In genomic region chr1:156437465-156437864, GRCh38 we compare ENCODE assay signal across 29 cellular contexts.
A peak's percentile ranks its signal among the peaks of the same experiment; 100 is the strongest.
DNase-seq lines count a peak whose midpoint lies in the region; ATAC-seq and TF ChIP-seq lines count a peak whose summit lies in the region.
"Had no signal": no experiment of that assay in that cellular context is flagged by ENCODE, and none has a peak within 500 bp of the region (broad histone marks: within the 10 kb centered on the region; RNA-seq: fewer than 3 reads in every experiment).

No MANE protein-coding gene starts in this region.

- H2BK5ac ChIP-seq in neuronal stem cell (ENCODE audit: low read length) = no peak overlapping the region

- H2AK5ac ChIP-seq in neuronal stem cell (ENCODE audit: low read depth, low read length) = no peak overlapping the region

- no peak overlapping the region for H2BK120ac ChIP-seq in neuronal stem cell (ENCODE audit: low read depth, low read length)

- no peak overlapping the region for H3K23ac ChIP-seq in neuronal stem cell (ENCODE audit: low read depth, low read length, poor library complexity)

- in situ Hi-C loops in brain microvascular endothelial cell (cut with HindIII; ENCODE audit: low pct_ligation_motif_present, low sequenced_read_pairs) = no loop called here

- POLR2A ChIA-PET in SK-N-SH (lab: Yijun Ruan, JAX) = no interaction called here

- peak overlapping the region; percentile 36 for H3K27ac Mint-ChIP-seq in activated naive CD4-positive, alpha-beta T cell treated with anti-CD3 and anti-CD28 coated beads, Interleukin-2, amount 50 U/mL, for 24 hours
- H3K27ac Mint-ChIP-seq in activated naive CD4-positive, alpha-beta T cell treated with anti-CD3 and anti-CD28 coated beads, Interleukin-2, amount 50 U/mL, for 72 hours = no peak overlapping the region
- peak overlapping the region; percentile 4 for H3K27ac Mint-ChIP-seq in activated T-helper 1 cell treated with anti-CD3 and anti-CD28 coated beads, Interleukin-12 subunit alpha, Interleukin-12 subunit beta, Interleukin-2, Interleukin-4 antibody, amounts not matched to agents 30 ng/mL and 10 ng/mL and 1 ng/mL, durations not matched to agents 14 hours and 24 hours and 36 hours
- no peak overlapping the region for H3K27ac Mint-ChIP-seq in endothelial cell (ENCODE audit: unreplicated experiment)
- H3K27ac Mint-ChIP-seq: activated CD4-positive, alpha-beta memory T cell treated with anti-CD3 and anti-CD28 coated beads for 36 hours; CD8-positive, alpha-beta memory T cell; HFFc6; nephron progenitor cell; stimulated activated naive CD8-positive, alpha-beta T cell treated with anti-CD3 and anti-CD28 coated beads, Interleukin-15, Interleukin-2, amounts not matched to agents 100 ng/mL and 50 ng/mL, for 24 hours had no signal

- peaks cover 28% of the 10 kb centered on the region for H3K4me1 Mint-ChIP-seq in activated naive CD4-positive, alpha-beta T cell treated with anti-CD3 and anti-CD28 coated beads, Interleukin-2, amount 50 U/mL, for 24 hours
- H3K4me1 Mint-ChIP-seq in activated T-helper 1 cell treated with anti-CD3 and anti-CD28 coated beads, Interleukin-12 subunit alpha, Interleukin-12 subunit beta, Interleukin-2, Interleukin-4 antibody, amounts not matched to agents 30 ng/mL and 10 ng/mL and 1 ng/mL, durations not matched to agents 14 hours and 24 hours and 36 hours (ENCODE audit: low read depth) = peaks cover 44% of the 10 kb centered on the region
- peaks cover 53% of the 10 kb centered on the region for H3K4me1 Mint-ChIP-seq in endothelial cell (ENCODE audit: unreplicated experiment)

- H2BK12ac ChIP-seq in neuronal stem cell (ENCODE audit: low read length) = no peak overlapping the region

- H3K36me3 ChIP-seq in neuronal stem cell (replicated peaks in 1 of 2; ENCODE audit: control insufficient read depth in 2 of 2, insufficient read depth in 2 of 2, low read length in 2 of 2) (no peaks in the 10 kb centered on the region), SK-N-SH (replicated peaks in 1 of 2; ENCODE audit: control insufficient read depth in 1 of 2, insufficient read depth in 2 of 2, low read length in 1 of 2) (no peaks in the 10 kb centered on the region), brain microvascular endothelial cell (replicated peaks) (no peaks in the 10 kb centered on the region)
- H3K36me3 ChIP-seq: ovary, tibial artery had no signal

- H3K4me1 ChIP-seq in neuronal stem cell (ENCODE audit: control insufficient read depth in 2 of 2, insufficient read depth in 1 of 2, low read depth in 1 of 2, low read length in 2 of 2) (peaks cover 0 to 22% of the 10 kb centered on the region in 2 donors), SK-N-SH (ENCODE audit: control insufficient read depth in 1 of 2, insufficient read depth in 2 of 2, low read depth in 1 of 2, low read length in 1 of 2) (no peaks in the 10 kb centered on the region; a peak in 1 of 4 replicates)

- H3K4me3 ChIP-seq in neuronal stem cell (ENCODE audit: low read length in 2 of 2) = no peak overlapping the region
- no peak overlapping the region for H3K4me3 ChIP-seq in SK-N-SH (ENCODE audit: low read depth in 2 of 2, low read length in 1 of 2)
- no peak overlapping the region for H3K4me3 ChIP-seq in brain microvascular endothelial cell (ENCODE audit: low read depth, low read length)
- H3K4me3 ChIP-seq: GM23248, ovary, PC-9, skin epidermis, tibial artery had no signal

- H3K27ac ChIP-seq in neuronal stem cell (replicated peaks; ENCODE audit: low read length) (no peak overlapping the region), SK-N-SH (ENCODE audit: low read depth in 2 of 2, low read length in 1 of 2) (no peak overlapping the region), brain microvascular endothelial cell (no peak overlapping the region)
- H3K27ac ChIP-seq: GM23248, ovary, PC-9, skin epidermis, tibial artery had no signal

- no peak for TF ChIP-seq RAD21 in SK-N-SH (IDR thresholded peaks at IDR 0.05; ENCODE audit: low read length)

- no peaks in the 10 kb centered on the region for H3K79me1 ChIP-seq in neuronal stem cell (ENCODE audit: low read depth, low read length)

- H4K8ac ChIP-seq in neuronal stem cell (ENCODE audit: low read depth, low read length) = no peak overlapping the region

- H3K4me3 Mint-ChIP-seq in activated naive CD4-positive, alpha-beta T cell treated with anti-CD3 and anti-CD28 coated beads, Interleukin-2, amount 50 U/mL, for 24 hours = peak overlapping the region; percentile 40
- H3K4me3 Mint-ChIP-seq in activated T-helper 1 cell treated with anti-CD3 and anti-CD28 coated beads, Interleukin-12 subunit alpha, Interleukin-12 subunit beta, Interleukin-2, Interleukin-4 antibody, amounts not matched to agents 30 ng/mL and 10 ng/mL and 1 ng/mL, durations not matched to agents 14 hours and 24 hours and 36 hours = no peak overlapping the region
- H3K4me3 Mint-ChIP-seq in endothelial cell (ENCODE audit: unreplicated experiment) = peak overlapping the region; percentile 75
- H3K4me3 Mint-ChIP-seq: activated CD4-positive, alpha-beta memory T cell treated with anti-CD3 and anti-CD28 coated beads for 36 hours; HFFc6; nephron progenitor cell; stimulated activated naive CD8-positive, alpha-beta T cell treated with anti-CD3 and anti-CD28 coated beads, Interleukin-15, Interleukin-2, amounts not matched to agents 100 ng/mL and 50 ng/mL, for 24 hours had no signal

- H3K27me3 ChIP-seq in neuronal stem cell (ENCODE audit: control insufficient read depth in 3 of 3, insufficient read depth in 3 of 3, low read depth in 1 of 3, low read length in 3 of 3) (peaks cover 45 to 100% (median 85%) of the 10 kb centered on the region in 3 experiments), SK-N-SH (ENCODE audit: insufficient read depth) (peaks cover 77% of the 10 kb centered on the region), brain microvascular endothelial cell (replicated peaks) (peaks cover 99% of the 10 kb centered on the region)
- H3K27me3 ChIP-seq: ovary had no signal

- CTCF ChIA-PET in SK-N-SH (lab: Yijun Ruan, JAX) = interaction anchor here (0.8 to 29.5 kb wide), 8 partner anchors 8 to 54 kb away, joined by 3 to 412 read pairs (median 4); no protein-coding TSS in a partner anchor

- H3K9ac ChIP-seq in neuronal stem cell (ENCODE audit: low read depth, low read length, poor library complexity) (no peak overlapping the region), SK-N-SH (no peak overlapping the region)
- H3K9ac ChIP-seq: GM23248 had no signal

- WGBS in neuronal stem cell (ENCODE audit: extremely low coverage in 2 of 2, insufficient read length in 2 of 2, insufficient replicate concordance in 1 of 2), 2 donors = no CpG with 5 or more reads among the region's 9 CpGs
- 81% methylated on average over 9 of the region's 9 CpGs for WGBS in SK-N-SH (ENCODE audit: low lambda C conversion rate)

- TF ChIP-seq CTCF in endothelial cell (IDR thresholded peaks at IDR 0.05; ENCODE audit: unreplicated experiment) (no peak), SK-N-SH (IDR thresholded peaks at IDR 0.05) (no peak), brain microvascular endothelial cell (IDR thresholded peaks at IDR 0.05; ENCODE audit: low read depth, low read length, missing control alignments) (no peak)

- no peak overlapping the region for H3K4me2 ChIP-seq in neuronal stem cell (ENCODE audit: insufficient read depth, low read length, poor library complexity, severe bottlenecking)
- no peak overlapping the region for H3K4me2 ChIP-seq in SK-N-SH
- H3K4me2 ChIP-seq: PC-9 had no signal

- no peak overlapping the region for H3K4ac ChIP-seq in neuronal stem cell (ENCODE audit: low read length)

- peaks cover 69% of the 10 kb centered on the region for H3K27me3 Mint-ChIP-seq in activated naive CD4-positive, alpha-beta T cell treated with anti-CD3 and anti-CD28 coated beads, Interleukin-2, amount 50 U/mL, for 24 hours
- H3K27me3 Mint-ChIP-seq in activated T-helper 1 cell treated with anti-CD3 and anti-CD28 coated beads, Interleukin-12 subunit alpha, Interleukin-12 subunit beta, Interleukin-2, Interleukin-4 antibody, amounts not matched to agents 30 ng/mL and 10 ng/mL and 1 ng/mL, durations not matched to agents 14 hours and 24 hours and 36 hours (ENCODE audit: insufficient read depth) = peaks cover 78% of the 10 kb centered on the region
- H3K27me3 Mint-ChIP-seq in endothelial cell (ENCODE audit: unreplicated experiment) = peaks cover 37% of the 10 kb centered on the region

- no peaks in the 10 kb centered on the region for H3K9me2 ChIP-seq in SK-N-SH

- ATAC-seq in activated naive CD4-positive, alpha-beta T cell treated with anti-CD3 and anti-CD28 coated beads, Interleukin-2, amount 50 U/mL, for 72 hours = no peak
- ATAC-seq: Right ventricle myocardium inferior, SK-N-SH treated with all-trans-retinoic acid at 6 μM for 48 hours had no signal

- H3K9me3 Mint-ChIP-seq in activated naive CD4-positive, alpha-beta T cell treated with anti-CD3 and anti-CD28 coated beads, Interleukin-2, amount 50 U/mL, for 24 hours = no peaks in the 10 kb centered on the region
- H3K9me3 Mint-ChIP-seq in activated naive CD4-positive, alpha-beta T cell treated with anti-CD3 and anti-CD28 coated beads, Interleukin-2, amount 50 U/mL, for 72 hours = no peaks in the 10 kb centered on the region
- H3K9me3 Mint-ChIP-seq in activated T-helper 1 cell treated with anti-CD3 and anti-CD28 coated beads, Interleukin-12 subunit alpha, Interleukin-12 subunit beta, Interleukin-2, Interleukin-4 antibody, amounts not matched to agents 30 ng/mL and 10 ng/mL and 1 ng/mL, durations not matched to agents 14 hours and 24 hours and 36 hours = no peaks in the 10 kb centered on the region
- no peaks in the 10 kb centered on the region for H3K9me3 Mint-ChIP-seq in endothelial cell (ENCODE audit: unreplicated experiment)
- H3K9me3 Mint-ChIP-seq: activated CD4-positive, alpha-beta memory T cell treated with anti-CD3 and anti-CD28 coated beads for 36 hours; CD8-positive, alpha-beta memory T cell; nephron progenitor cell; stimulated activated naive CD8-positive, alpha-beta T cell treated with anti-CD3 and anti-CD28 coated beads, Interleukin-15, Interleukin-2, amounts not matched to agents 100 ng/mL and 50 ng/mL, for 24 hours had no signal

- H4K20me1 ChIP-seq in SK-N-SH (ENCODE audit: insufficient read depth) = no peaks in the 10 kb centered on the region

- H2AFZ ChIP-seq in neuronal stem cell (ENCODE audit: low read length) = no peak overlapping the region
- no peak overlapping the region for H2AFZ ChIP-seq in SK-N-SH (ENCODE audit: low read depth)
- H2AFZ ChIP-seq: GM23248, PC-9 had no signal

- intact Hi-C loops in activated T-helper 1 cell treated with anti-CD3 and anti-CD28 coated beads, Interleukin-12 subunit alpha, Interleukin-12 subunit beta, Interleukin-2, Interleukin-4 antibody, amounts not matched to agents 30 ng/mL and 10 ng/mL and 1 ng/mL, durations not matched to agents 14 hours and 24 hours and 36 hours (cut with micrococcal nuclease) = loop anchor here (5.0 kb wide), 2 partner anchors 185 to 240 kb away; partner anchors contain the start of gene NES

- H2BK15ac ChIP-seq in neuronal stem cell (ENCODE audit: low read length) = no peak overlapping the region

- H4K91ac ChIP-seq in neuronal stem cell (ENCODE audit: low read depth, low read length, poor library complexity) = no peak overlapping the region

- TF ChIP-seq EP300 in SK-N-SH (IDR thresholded peaks at IDR 0.05; ENCODE audit: borderline replicate concordance in 1 of 2, low read depth in 1 of 2, low read length in 1 of 2) = no peak

- H3K18ac ChIP-seq in neuronal stem cell (ENCODE audit: low read length) = peak overlapping the region; percentile 50

- peaks cover 0 to 2% of the 10 kb centered on the region in 2 donors for H3K9me3 ChIP-seq in neuronal stem cell (replicated peaks in 1 of 2; ENCODE audit: control insufficient read depth in 2 of 2, insufficient read depth in 1 of 2, low read depth in 1 of 2, low read length in 2 of 2)
- no peaks in the 10 kb centered on the region for H3K9me3 ChIP-seq in SK-N-SH
- H3K9me3 ChIP-seq: ovary, tibial artery had no signal

- no peaks in the 10 kb centered on the region for H3F3A ChIP-seq in SK-N-SH (replicated peaks; ENCODE audit: insufficient read depth)

- H3K79me2 ChIP-seq in SK-N-SH (ENCODE audit: insufficient read depth) = no peaks in the 10 kb centered on the region

- H3K14ac ChIP-seq in neuronal stem cell (ENCODE audit: low read length) = no peak overlapping the region

- DNase-seq in activated naive CD4-positive, alpha-beta T cell treated with anti-CD3 and anti-CD28 coated beads, Interleukin-2, amount 50 U/mL, for 72 hours (ENCODE audit: low spot score in 2 of 2) = no peak
- DNase-seq in activated T-helper 1 cell treated with anti-CD3 and anti-CD28 coated beads, Interleukin-12 subunit alpha, Interleukin-12 subunit beta, Interleukin-2, Interleukin-4 antibody, amounts not matched to agents 30 ng/mL and 10 ng/mL and 1 ng/mL, durations not matched to agents 14 hours and 24 hours and 36 hours (ENCODE audit: low spot score) = no peak
- no peak for DNase-seq in endothelial cell (ENCODE audit: low spot score)
- DNase-seq in neuronal stem cell (ENCODE audit: low spot score) = no peak
- no peak for DNase-seq in HCEC 1CT
- DNase-seq in SK-N-SH = no peak
- DNase-seq in brain microvascular endothelial cell = no peak
- DNase-seq: activated CD4-positive, alpha-beta memory T cell treated with anti-CD3 and anti-CD28 coated beads for 36 hours; activated CD8-positive, alpha-beta memory T cell treated with anti-CD3 and anti-CD28 coated beads, Interleukin-2, amount 50 U/mL, for 48 hours; AML-193; CD8-positive, alpha-beta memory T cell; GM23248; HFFc6; KG1; mammary epithelial cell; MM.1S; NCI-H1105 treated with DMSO at 0.1 percent for 48 hours; NCI-H1930; NCI-H510A treated with DMSO at 0.1 percent for 48 hours; nephron progenitor cell; ovary; T-helper 2 cell; tibial artery had no signal

- no peaks in the 10 kb centered on the region for H3K36me3 Mint-ChIP-seq in activated naive CD4-positive, alpha-beta T cell treated with anti-CD3 and anti-CD28 coated beads, Interleukin-2, amount 50 U/mL, for 24 hours
- peaks cover 6 to 12% of the 10 kb centered on the region in 2 donors for H3K36me3 Mint-ChIP-seq in activated naive CD4-positive, alpha-beta T cell treated with anti-CD3 and anti-CD28 coated beads, Interleukin-2, amount 50 U/mL, for 72 hours
- peaks cover 4% of the 10 kb centered on the region for H3K36me3 Mint-ChIP-seq in activated T-helper 1 cell treated with anti-CD3 and anti-CD28 coated beads, Interleukin-12 subunit alpha, Interleukin-12 subunit beta, Interleukin-2, Interleukin-4 antibody, amounts not matched to agents 30 ng/mL and 10 ng/mL and 1 ng/mL, durations not matched to agents 14 hours and 24 hours and 36 hours (ENCODE audit: low read depth)
- H3K36me3 Mint-ChIP-seq in endothelial cell (ENCODE audit: low read depth, unreplicated experiment) = peaks cover 4% of the 10 kb centered on the region
- H3K36me3 Mint-ChIP-seq: activated CD4-positive, alpha-beta memory T cell treated with anti-CD3 and anti-CD28 coated beads for 36 hours; CD8-positive, alpha-beta memory T cell had no signal

Comparison
In these comparisons a context has a peak if more than half of its experiments do, and no peak if none do; other contexts are left out.
1. H3K27ac Mint-ChIP-seq: peak in activated naive CD4-positive, alpha-beta T cell treated with anti-CD3 and anti-CD28 coated beads, Interleukin-2, amount 50 U/mL, for 24 hours (single experiment) and activated T-helper 1 cell treated with anti-CD3 and anti-CD28 coated beads, Interleukin-12 subunit alpha, Interleukin-12 subunit beta, Interleukin-2, Interleukin-4 antibody, amounts not matched to agents 30 ng/mL and 10 ng/mL and 1 ng/mL, durations not matched to agents 14 hours and 24 hours and 36 hours (single experiment); none in activated naive CD4-positive, alpha-beta T cell treated with anti-CD3 and anti-CD28 coated beads, Interleukin-2, amount 50 U/mL, for 72 hours (0 of 2) and endothelial cell (single experiment).